In genomic region chr3:50340404-50341329, GRCh38 we compare ENCODE assay signal across 8 cellular contexts. TPM values are rescaled to one million over a fixed set of nuclear protein-coding genes. Genes with fewer than 3 reads are reported as not detected.
DNase-seq lines count a peak whose midpoint lies in the region; ATAC-seq and TF ChIP-seq lines count a peak whose summit lies in the region.

TSS of gene RASSF1 (minus strand) at chr3:50340836. CDS start at chr3:50340805, 31 bp downstream.

- H3K27ac ChIP-seq in RWPE2 (ENCODE audit: poor library complexity, severe bottlenecking), result peak within 1 kb of the TSS; percentile 17
- H3K27ac ChIP-seq in right atrium auricular region, result peak within 1 kb of the TSS; percentile 99
- peak within 1 kb of the TSS; percentile 93 to 100 (median 98) for H3K27ac ChIP-seq in sigmoid colon

- H3K9me3 Mint-ChIP-seq in activated naive CD8-positive, alpha-beta T cell treated with anti-CD3 and anti-CD28 coated beads for 36 hours, result no peaks in the 10 kb centered on the region

- TF ChIP-seq POLR2A in sigmoid colon (IDR thresholded peaks at IDR 0.05), result peak; percentile 18 to 43

- H3K4me1 Mint-ChIP-seq in activated naive CD8-positive, alpha-beta T cell treated with anti-CD3 and anti-CD28 coated beads for 36 hours, result peaks cover 27% of the 10 kb centered on the region

- intact Hi-C loops in sigmoid colon (cut with DNase I), result no loop called here

- DNase-seq in GM19238 (ENCODE audit: insufficient read length, low spot score), result peak; percentile 80
- DNase-seq in RWPE2 (ENCODE audit: low spot score), result no peak
- DNase-seq in activated naive CD8-positive, alpha-beta T cell treated with anti-CD3 and anti-CD28 coated beads for 36 hours, result peak; percentile 86
- peak; percentile 83 for DNase-seq in right atrium auricular region (ENCODE audit: low spot score)
- peak; percentile 92 for DNase-seq in sigmoid colon
- no peak for DNase-seq in NCI-H146 (lab: John Stamatoyannopoulos, UW)

- TF ChIP-seq EP300 in sigmoid colon (IDR thresholded peaks at IDR 0.05), result no peak

- H3K27me3 ChIP-seq in RWPE2 (ENCODE audit: insufficient read depth, poor library complexity, severe bottlenecking) (no peaks in the 10 kb centered on the region), right atrium auricular region (no peaks in the 10 kb centered on the region), sigmoid colon (no peaks in the 10 kb centered on the region)

- peak within 1 kb of the TSS; percentile 97 for H3K4me3 Mint-ChIP-seq in activated naive CD8-positive, alpha-beta T cell treated with anti-CD3 and anti-CD28 coated beads for 36 hours

- H3K4me1 ChIP-seq in RWPE2 (ENCODE audit: insufficient read depth, poor library complexity, severe bottlenecking) (peaks cover 10% of the 10 kb centered on the region), right atrium auricular region (peaks cover 0 to 58% of the 10 kb centered on the region in 2 donors), sigmoid colon (peaks cover 0 to 61% (median 59%) of the 10 kb centered on the region in 4 donors)

- peaks cover 40% of the 10 kb centered on the region for H3K36me3 Mint-ChIP-seq in activated naive CD8-positive, alpha-beta T cell treated with anti-CD3 and anti-CD28 coated beads for 36 hours

- no peaks in the 10 kb centered on the region for H3K9me3 ChIP-seq in RWPE2 (ENCODE audit: severe bottlenecking)
- H3K9me3 ChIP-seq in right atrium auricular region, result no peaks in the 10 kb centered on the region
- H3K9me3 ChIP-seq in sigmoid colon, result no peaks in the 10 kb centered on the region

- ATAC-seq in RWPE2 (ENCODE audit: low read depth) (peak; percentile 37), GM18517 (IDR thresholded peaks at IDR 0.05; ENCODE audit: unreplicated experiment) (no peak), GM18519 (IDR thresholded peaks at IDR 0.05; ENCODE audit: low FRiP score, unreplicated experiment) (no peak)

- H3K36me3 ChIP-seq in RWPE2 (ENCODE audit: low read depth) (peaks cover 8% of the 10 kb centered on the region), right atrium auricular region (no peaks in the 10 kb centered on the region), sigmoid colon (no peaks in the 10 kb centered on the region)

- no peak for TF ChIP-seq CTCF in RWPE2 (IDR thresholded peaks at IDR 0.05; ENCODE audit: poor library complexity, severe bottlenecking)
- no peak for TF ChIP-seq CTCF in right atrium auricular region (IDR thresholded peaks at IDR 0.05)
- no peak for TF ChIP-seq CTCF in sigmoid colon (IDR thresholded peaks at IDR 0.05)

- WGBS in sigmoid colon, 2 donors, result 5 to 12% methylated on average over 90 of the region's 90 CpGs

- H3K27me3 Mint-ChIP-seq in activated naive CD8-positive, alpha-beta T cell treated with anti-CD3 and anti-CD28 coated beads for 36 hours, result no peaks in the 10 kb centered on the region

- peak within 1 kb of the TSS; percentile 39 for H3K4me3 ChIP-seq in RWPE2 (ENCODE audit: severe bottlenecking)
- H3K4me3 ChIP-seq in right atrium auricular region, result peak within 1 kb of the TSS; percentile 52 to 57
- peak within 1 kb of the TSS; percentile 34 to 62 (median 54) for H3K4me3 ChIP-seq in sigmoid colon

- peak within 1 kb of the TSS; percentile 98 for H3K27ac Mint-ChIP-seq in activated naive CD8-positive, alpha-beta T cell treated with anti-CD3 and anti-CD28 coated beads for 36 hours

RNA-seq across cellular contexts. Expression of gene RASSF1, which starts in this region (rescaled TPM):
- 10 to 100 TPM; 51.7 to 53.7 TPM for total RNA-seq in activated naive CD8-positive, alpha-beta T cell treated with anti-CD3 and anti-CD28 coated beads for 36 hours
- total RNA-seq in right atrium auricular region (10 to 100 TPM; 18.6 to 25.9 TPM), sigmoid colon (10 to 100 TPM; 27.4 to 29.8 (median 28.5) TPM)
- 10 to 100 TPM; 16.4 to 41.7 (median 21.0) TPM for polyA plus RNA-seq in sigmoid colon

Comparison
In these comparisons a context has a peak if more than half of its experiments do, and no peak if none do; other contexts are left out.
1. DNase-seq: peak in GM19238 (single experiment), activated naive CD8-positive, alpha-beta T cell treated with anti-CD3 and anti-CD28 coated beads for 36 hours (single experiment), right atrium auricular region (single experiment) and sigmoid colon (single experiment); none in RWPE2 (single experiment) and NCI-H146 (single experiment).
2. H3K27ac ChIP-seq: peak in every context shown above with its lines; median percentile 99 in right atrium auricular region; 98 in sigmoid colon; 17 in RWPE2.
3. Peak in every context shown above with its lines, with median percentiles within 50 percentile points of each other: H3K4me3 ChIP-seq.